Comparison of ENCODE assay signal across 14 cellular contexts in the genomic region with DNA sequence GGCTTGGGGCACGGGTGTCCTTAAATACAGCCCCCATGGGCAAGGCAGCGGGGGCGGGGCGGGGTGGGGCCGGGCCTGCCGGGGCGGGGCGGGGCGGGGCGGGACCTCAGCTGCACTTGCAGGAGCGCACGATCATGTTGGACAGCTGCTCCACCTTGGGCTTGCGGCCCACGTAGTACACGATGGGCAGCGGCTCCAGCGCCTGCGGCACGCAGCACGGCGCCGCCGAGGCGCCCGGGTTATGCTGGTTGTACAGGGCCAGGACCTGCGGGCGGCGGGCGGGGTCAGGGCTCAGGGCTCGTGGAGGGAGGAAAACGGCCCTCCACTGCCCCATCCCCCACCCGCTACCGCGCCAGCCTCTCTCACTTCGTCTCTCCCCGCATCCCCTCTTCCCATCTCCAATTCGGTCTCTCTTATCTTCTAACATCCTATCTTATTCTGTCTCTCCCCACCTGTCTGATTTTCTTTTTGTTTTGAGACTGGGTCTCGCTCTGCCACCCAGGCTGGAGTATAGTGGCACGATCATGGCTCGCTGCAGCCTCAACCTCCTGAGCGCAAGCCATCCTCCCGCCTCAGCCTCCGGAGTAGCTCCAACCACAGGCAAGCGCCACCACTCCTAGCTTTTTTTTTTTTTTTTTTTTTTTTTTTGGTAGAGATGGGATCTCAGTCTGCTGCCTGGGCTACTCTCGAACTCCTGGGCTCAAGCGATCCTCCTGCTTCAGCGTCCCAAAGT. TPM values are rescaled to one million over a fixed set of nuclear protein-coding genes. Genes with fewer than 3 reads are reported as not detected.
DNase-seq lines count a peak whose midpoint lies in the region; ATAC-seq and TF ChIP-seq lines count a peak whose summit lies in the region.
"Had no signal": no experiment of that assay in that cellular context is flagged by ENCODE, and none has a peak within 500 bp of the region (broad histone marks: within the 10 kb centered on the region; RNA-seq: fewer than 3 reads in every experiment).

No MANE protein-coding gene starts in this region.

- H3K4me3 ChIP-seq in spleen (no peak overlapping the region), ascending aorta (no peak overlapping the region)
- H3K4me3 ChIP-seq: hepatocyte, stomach had no signal

- no peaks in the 10 kb centered on the region for H3K27me3 Mint-ChIP-seq in activated CD8-positive, alpha-beta T cell treated with anti-CD3 and anti-CD28 coated beads, Interleukin-2, amount 10 ng/mL, durations not matched to agents 7 days and 5 days (ENCODE audit: low read depth)
- H3K27me3 Mint-ChIP-seq in activated CD8-positive, alpha-beta T cell treated with anti-CD3 and anti-CD28 coated beads for 36 hours, result no peaks in the 10 kb centered on the region
- H3K27me3 Mint-ChIP-seq in glutamatergic neuron (ENCODE audit: unreplicated experiment), result peaks cover 25% of the 10 kb centered on the region
- H3K27me3 Mint-ChIP-seq: activated CD4-positive, alpha-beta T cell treated with anti-CD3 and anti-CD28 coated beads, Interleukin-2, amount 10 ng/mL, durations not matched to agents 7 days and 5 days had no signal

- ATAC-seq in activated CD8-positive, alpha-beta T cell treated with anti-CD3 and anti-CD28 coated beads, Interleukin-2, amount 10 ng/mL, durations not matched to agents 7 days and 5 days, result no peak
- ATAC-seq in activated CD8-positive, alpha-beta T cell treated with anti-CD3 and anti-CD28 coated beads for 36 hours, result no peak

- H3K4me1 ChIP-seq in spleen, result peaks cover 41 to 100% (median 84%) of the 10 kb centered on the region in 6 donors
- peaks cover 5 to 18% of the 10 kb centered on the region in 2 donors for H3K4me1 ChIP-seq in ascending aorta

- no peaks in the 10 kb centered on the region for H3K27me3 ChIP-seq in spleen (replicated peaks in 1 of 7)
- no peaks in the 10 kb centered on the region for H3K27me3 ChIP-seq in ascending aorta
- H3K27me3 ChIP-seq: hepatocyte, stomach had no signal

- peaks cover 71% of the 10 kb centered on the region for H3K4me1 Mint-ChIP-seq in activated CD8-positive, alpha-beta T cell treated with anti-CD3 and anti-CD28 coated beads, Interleukin-2, amount 10 ng/mL, durations not matched to agents 7 days and 5 days (ENCODE audit: low read depth)
- H3K4me1 Mint-ChIP-seq in activated CD8-positive, alpha-beta T cell treated with anti-CD3 and anti-CD28 coated beads for 36 hours (ENCODE audit: low read depth), result peaks cover 57% of the 10 kb centered on the region
- H3K4me1 Mint-ChIP-seq in glutamatergic neuron (ENCODE audit: low read depth, unreplicated experiment), result peaks cover 29% of the 10 kb centered on the region

- no peak overlapping the region for H3K4me3 Mint-ChIP-seq in activated CD8-positive, alpha-beta T cell treated with anti-CD3 and anti-CD28 coated beads, Interleukin-2, amount 10 ng/mL, durations not matched to agents 7 days and 5 days
- no peak overlapping the region for H3K4me3 Mint-ChIP-seq in activated CD8-positive, alpha-beta T cell treated with anti-CD3 and anti-CD28 coated beads for 36 hours
- H3K4me3 Mint-ChIP-seq in glutamatergic neuron (ENCODE audit: unreplicated experiment), result peak overlapping the region; percentile 70
- H3K4me3 Mint-ChIP-seq: activated CD4-positive, alpha-beta T cell treated with anti-CD3 and anti-CD28 coated beads, Interleukin-2, amount 10 ng/mL, durations not matched to agents 7 days and 5 days had no signal

- CTCF ChIA-PET in activated CD8-positive, alpha-beta T cell treated with anti-CD3 and anti-CD28 coated beads, Interleukin-2, amount 10 ng/mL, durations not matched to agents 7 days and 5 days (lab: Charles Lee), result no interaction called here
- CTCF ChIA-PET in activated CD8-positive, alpha-beta T cell treated with anti-CD3 and anti-CD28 coated beads for 36 hours (lab: Charles Lee), result no interaction called here

- peaks cover 0 to 78% (median 31%) of the 10 kb centered on the region in 6 donors for H3K36me3 ChIP-seq in spleen
- H3K36me3 ChIP-seq in ascending aorta, result peaks cover 32 to 50% of the 10 kb centered on the region in 2 donors

- no peak for TF ChIP-seq CTCF in activated CD8-positive, alpha-beta T cell treated with anti-CD3 and anti-CD28 coated beads for 36 hours (IDR thresholded peaks at IDR 0.05)
- TF ChIP-seq CTCF in glutamatergic neuron (IDR thresholded peaks at IDR 0.05; ENCODE audit: partially characterized antibody, unreplicated experiment), result no peak
- TF ChIP-seq CTCF in spleen (IDR thresholded peaks at IDR 0.05 in 8 of 11, conservative IDR thresholded peaks at IDR 0.05 in 3 of 11), result no peak
- TF ChIP-seq CTCF in ascending aorta (IDR thresholded peaks at IDR 0.05), result no peak

- H3K9me3 ChIP-seq in spleen, result no peaks in the 10 kb centered on the region
- no peaks in the 10 kb centered on the region for H3K9me3 ChIP-seq in ascending aorta
- H3K9me3 ChIP-seq: stomach had no signal

- TF ChIP-seq POLR2A in spleen (IDR thresholded peaks at IDR 0.05), result no peak

- DNase-seq in activated CD8-positive, alpha-beta T cell treated with anti-CD3 and anti-CD28 coated beads, Interleukin-2, amount 10 ng/mL, durations not matched to agents 7 days and 5 days, result no peak
- no peak for DNase-seq in activated CD8-positive, alpha-beta T cell treated with anti-CD3 and anti-CD28 coated beads for 36 hours
- DNase-seq in NCI-H748 treated with DMSO at 0.1 percent for 48 hours (lab: John Stamatoyannopoulos, UW), result peak; percentile 17
- DNase-seq in glutamatergic neuron, result peak; percentile 51
- peak; percentile 82 for DNase-seq in spleen
- DNase-seq in ascending aorta (ENCODE audit: low spot score in 2 of 2), result no peak
- DNase-seq in central memory CD4-positive, alpha-beta T cell, result no peak
- DNase-seq in pons (ENCODE audit: low spot score), result no peak
- DNase-seq: activated CD4-positive, alpha-beta T cell treated with anti-CD3 and anti-CD28 coated beads, Interleukin-2, amount 10 ng/mL, durations not matched to agents 7 days and 5 days; cortex of kidney; NCI-H187; stomach had no signal

- POLR2A ChIA-PET in activated CD8-positive, alpha-beta T cell treated with anti-CD3 and anti-CD28 coated beads, Interleukin-2, amount 10 ng/mL, durations not matched to agents 7 days and 5 days (lab: Charles Lee), result no interaction called here
- POLR2A ChIA-PET in activated CD8-positive, alpha-beta T cell treated with anti-CD3 and anti-CD28 coated beads for 36 hours (lab: Charles Lee), result no interaction called here

- intact Hi-C loops in activated CD8-positive, alpha-beta T cell treated with anti-CD3 and anti-CD28 coated beads for 36 hours (cut with micrococcal nuclease), result no loop called here
- intact Hi-C loops in spleen (cut with DNase I; ENCODE audit: low total_unique reads), result no loop called here
- intact Hi-C loops in ascending aorta (cut with DNase I), result no loop called here

- peak overlapping the region; percentile 43 for H3K27ac Mint-ChIP-seq in activated CD8-positive, alpha-beta T cell treated with anti-CD3 and anti-CD28 coated beads, Interleukin-2, amount 10 ng/mL, durations not matched to agents 7 days and 5 days
- no peak overlapping the region for H3K27ac Mint-ChIP-seq in activated CD8-positive, alpha-beta T cell treated with anti-CD3 and anti-CD28 coated beads for 36 hours
- H3K27ac Mint-ChIP-seq in glutamatergic neuron (ENCODE audit: unreplicated experiment), result peak overlapping the region; percentile 72

- H3K27ac ChIP-seq in spleen (peak overlapping the region in 3 of 8 donors; percentile 90 to 94 (median 90)), ascending aorta (no peak overlapping the region)
- H3K27ac ChIP-seq: hepatocyte had no signal

- peaks cover 61% of the 10 kb centered on the region for H3K36me3 Mint-ChIP-seq in activated CD8-positive, alpha-beta T cell treated with anti-CD3 and anti-CD28 coated beads, Interleukin-2, amount 10 ng/mL, durations not matched to agents 7 days and 5 days (ENCODE audit: low read depth)
- H3K36me3 Mint-ChIP-seq in activated CD8-positive, alpha-beta T cell treated with anti-CD3 and anti-CD28 coated beads for 36 hours (ENCODE audit: low read depth), result peaks cover 55% of the 10 kb centered on the region
- no peaks in the 10 kb centered on the region for H3K36me3 Mint-ChIP-seq in glutamatergic neuron (ENCODE audit: unreplicated experiment)

- 87 to 92% (median 89%) methylated on average over 37 to 47 of the region's 47 CpGs for WGBS in spleen, 5 donors

- H3K9me3 Mint-ChIP-seq in activated CD8-positive, alpha-beta T cell treated with anti-CD3 and anti-CD28 coated beads, Interleukin-2, amount 10 ng/mL, durations not matched to agents 7 days and 5 days (ENCODE audit: insufficient read depth), result no peaks in the 10 kb centered on the region
- H3K9me3 Mint-ChIP-seq in activated CD8-positive, alpha-beta T cell treated with anti-CD3 and anti-CD28 coated beads for 36 hours, result no peaks in the 10 kb centered on the region
- peaks cover 16% of the 10 kb centered on the region for H3K9me3 Mint-ChIP-seq in glutamatergic neuron (ENCODE audit: unreplicated experiment)
- H3K9me3 Mint-ChIP-seq: activated CD4-positive, alpha-beta T cell treated with anti-CD3 and anti-CD28 coated beads, Interleukin-2, amount 10 ng/mL, durations not matched to agents 7 days and 5 days; activated T-helper 2 cell treated with anti-CD3 and anti-CD28 coated beads, Interferon-gamma antibody, Interleukin-2, Interleukin-4, amounts not matched to agents 10 μg/mL and 5 μg/mL and 100 μg/mL, durations not matched to agents 14 hours and 24 hours and 36 hours had no signal

RNA-seq across cellular contexts. Expression of gene CCDC97, which starts 21.1 kb away (rescaled TPM):
- 10 to 100 TPM; 33.5 to 36.1 TPM for total RNA-seq in activated CD8-positive, alpha-beta T cell treated with anti-CD3 and anti-CD28 coated beads, Interleukin-2, amount 10 ng/mL, durations not matched to agents 7 days and 5 days
- total RNA-seq in activated CD8-positive, alpha-beta T cell treated with anti-CD3 and anti-CD28 coated beads for 36 hours, result 10 to 100 TPM; 15.9 to 20.4 TPM
- total RNA-seq in glutamatergic neuron (ENCODE audit: unreplicated experiment) (36.7 TPM), spleen (10 to 100 TPM; 20.5 to 38.2 (median 29.7) TPM), ascending aorta (18.4 TPM)
- 10 to 100 TPM; 12.7 to 18.9 (median 14.5) TPM for polyA plus RNA-seq in spleen

RNA-seq across cellular contexts. Expression of gene TGFB1, which starts 22.6 kb away (rescaled TPM):
- 100 to 1,000 TPM; 210 to 231 TPM for total RNA-seq in activated CD8-positive, alpha-beta T cell treated with anti-CD3 and anti-CD28 coated beads, Interleukin-2, amount 10 ng/mL, durations not matched to agents 7 days and 5 days
- 100 to 1,000 TPM; 112 to 123 TPM for total RNA-seq in activated CD8-positive, alpha-beta T cell treated with anti-CD3 and anti-CD28 coated beads for 36 hours
- total RNA-seq in glutamatergic neuron (ENCODE audit: unreplicated experiment), result 26.0 TPM
- 100 to 1,000 TPM in 6 of 7 donors, 10 to 100 TPM in 1; 79.3 to 147 (median 130) TPM for total RNA-seq in spleen
- polyA plus RNA-seq in spleen, result 10 to 100 TPM; 23.0 to 56.0 (median 25.2) TPM
- total RNA-seq in ascending aorta, result 103 TPM

RNA-seq across cellular contexts. Expression of gene B9D2, which starts 32.8 kb away (rescaled TPM):
- 10 to 100 TPM; 10.6 to 12.8 TPM for total RNA-seq in activated CD8-positive, alpha-beta T cell treated with anti-CD3 and anti-CD28 coated beads, Interleukin-2, amount 10 ng/mL, durations not matched to agents 7 days and 5 days
- total RNA-seq in activated CD8-positive, alpha-beta T cell treated with anti-CD3 and anti-CD28 coated beads for 36 hours, result 1 to 10 TPM; 3.1 to 5.1 TPM
- total RNA-seq in glutamatergic neuron (ENCODE audit: unreplicated experiment) (7.6 TPM), spleen (10 to 100 TPM in 1 of 7 donors, 1 to 10 TPM in 6; 7.5 to 10.2 (median 8.4) TPM), ascending aorta (17.5 TPM)
- polyA plus RNA-seq in spleen, result 10 to 100 TPM in 2 of 3 donors, 1 to 10 TPM in 1; 8.6 to 11.9 (median 10.5) TPM

RNA-seq across cellular contexts. Expression of gene TMEM91, which starts 45.2 kb away (rescaled TPM):
- total RNA-seq in activated CD8-positive, alpha-beta T cell treated with anti-CD3 and anti-CD28 coated beads, Interleukin-2, amount 10 ng/mL, durations not matched to agents 7 days and 5 days, result 1 to 10 TPM; 5.3 to 6.4 TPM
- 1 to 10 TPM; 8.9 to 9.1 TPM for total RNA-seq in activated CD8-positive, alpha-beta T cell treated with anti-CD3 and anti-CD28 coated beads for 36 hours
- total RNA-seq in glutamatergic neuron (ENCODE audit: unreplicated experiment) (52.6 TPM), spleen (10 to 100 TPM; 19.3 to 62.0 (median 23.5) TPM), ascending aorta (14.2 TPM)
- polyA plus RNA-seq in spleen, result 10 to 100 TPM; 13.4 to 37.1 (median 34.4) TPM

Comparison
In these comparisons a context has a peak if more than half of its experiments do, and no peak if none do; other contexts are left out.
1. DNase-seq: peak in NCI-H748 treated with DMSO at 0.1 percent for 48 hours (single experiment), glutamatergic neuron (single experiment) and spleen (single experiment); none in activated CD8-positive, alpha-beta T cell treated with anti-CD3 and anti-CD28 coated beads, Interleukin-2, amount 10 ng/mL, durations not matched to agents 7 days and 5 days (single experiment), activated CD8-positive, alpha-beta T cell treated with anti-CD3 and anti-CD28 coated beads for 36 hours (single experiment), ascending aorta (0 of 2), central memory CD4-positive, alpha-beta T cell (single experiment) and pons (single experiment).